13 cellular contexts compared by ENCODE assay signal in genomic region chr2:19574788-19575260, GRCh38.
DNase-seq lines count a peak whose midpoint lies in the region; ATAC-seq lines count a peak whose summit lies in the region.
"Had no signal": no experiment of that assay in that cellular context is flagged by ENCODE, and none has a peak within 500 bp of the region (broad histone marks: within the 10 kb centered on the region; RNA-seq: fewer than 3 reads in every experiment).

No MANE protein-coding gene starts in this region.

- H3K36me3 Mint-ChIP-seq in activated T-cell treated with anti-CD3 and anti-CD28 coated beads, Interleukin-2, amount 50 U/mL, for 24 hours (ENCODE audit: low read depth): no peaks in the 10 kb centered on the region
- H3K36me3 Mint-ChIP-seq in activated naive CD8-positive, alpha-beta T cell treated with anti-CD3 and anti-CD28 coated beads for 36 hours: no peaks in the 10 kb centered on the region
- H3K36me3 Mint-ChIP-seq: activated naive CD4-positive, alpha-beta T cell treated with anti-CD3 and anti-CD28 coated beads, Interleukin-2, amount 50 U/mL, for 24 hours had no signal

- H3K9ac ChIP-seq in neuronal stem cell (ENCODE audit: low read depth, low read length, poor library complexity): no peak overlapping the region

- no peak overlapping the region for H2AK5ac ChIP-seq in neuronal stem cell (ENCODE audit: low read depth, low read length)

- no peak overlapping the region for H2BK120ac ChIP-seq in neuronal stem cell (ENCODE audit: low read depth, low read length)

- H3K9me3 ChIP-seq in neuronal stem cell (replicated peaks in 1 of 2; ENCODE audit: control insufficient read depth in 2 of 2, insufficient read depth in 1 of 2, low read depth in 1 of 2, low read length in 2 of 2): no peaks in the 10 kb centered on the region
- H3K9me3 ChIP-seq: prostate gland had no signal

- H3K79me1 ChIP-seq in neuronal stem cell (ENCODE audit: low read depth, low read length): no peaks in the 10 kb centered on the region

- no peak overlapping the region for H3K27ac Mint-ChIP-seq in activated T-cell treated with anti-CD3 and anti-CD28 coated beads, Interleukin-2, amount 50 U/mL, for 24 hours
- H3K27ac Mint-ChIP-seq in activated naive CD8-positive, alpha-beta T cell treated with anti-CD3 and anti-CD28 coated beads for 36 hours: no peak overlapping the region
- H3K27ac Mint-ChIP-seq: activated naive CD4-positive, alpha-beta T cell treated with anti-CD3 and anti-CD28 coated beads, Interleukin-2, amount 50 U/mL, for 24 hours had no signal

- H3K4me3 Mint-ChIP-seq in activated T-cell treated with anti-CD3 and anti-CD28 coated beads, Interleukin-2, amount 50 U/mL, for 24 hours: no peak overlapping the region
- no peak overlapping the region for H3K4me3 Mint-ChIP-seq in activated naive CD8-positive, alpha-beta T cell treated with anti-CD3 and anti-CD28 coated beads for 36 hours
- H3K4me3 Mint-ChIP-seq: activated naive CD4-positive, alpha-beta T cell treated with anti-CD3 and anti-CD28 coated beads, Interleukin-2, amount 50 U/mL, for 24 hours had no signal

- WGBS in neuronal stem cell (ENCODE audit: extremely low coverage in 2 of 2, insufficient read length in 2 of 2, insufficient replicate concordance in 1 of 2), 2 donors: no CpG with 5 or more reads among the region's 5 CpGs

- no peaks in the 10 kb centered on the region for H3K36me3 ChIP-seq in neuronal stem cell (replicated peaks in 1 of 2; ENCODE audit: control insufficient read depth in 2 of 2, insufficient read depth in 2 of 2, low read length in 2 of 2)
- H3K36me3 ChIP-seq: prostate gland had no signal

- DNase-seq in Daoy (ENCODE audit: low read depth) (peak; percentile 13), NCI-H510A (lab: John Stamatoyannopoulos, UW) (peak; percentile 32), fibroblast of peridontal ligament (ENCODE audit: extremely low read depth) (peak; percentile 95), neuronal stem cell (ENCODE audit: low spot score) (peak; percentile 4), GF-D8 (lab: John Stamatoyannopoulos, UW) (no peak)
- no peak for DNase-seq in activated T-cell treated with anti-CD3 and anti-CD28 coated beads, Interleukin-2, amount 50 U/mL, for 24 hours
- DNase-seq in activated naive CD8-positive, alpha-beta T cell treated with anti-CD3 and anti-CD28 coated beads for 36 hours: no peak
- DNase-seq: hypothalamus, NCI-H446 had no signal

- no peak overlapping the region for H3K4me2 ChIP-seq in neuronal stem cell (ENCODE audit: insufficient read depth, low read length, poor library complexity, severe bottlenecking)

- no peak overlapping the region for H4K8ac ChIP-seq in neuronal stem cell (ENCODE audit: low read depth, low read length)

- no peaks in the 10 kb centered on the region for H3K4me1 Mint-ChIP-seq in activated T-cell treated with anti-CD3 and anti-CD28 coated beads, Interleukin-2, amount 50 U/mL, for 24 hours (ENCODE audit: low read depth)
- no peaks in the 10 kb centered on the region for H3K4me1 Mint-ChIP-seq in activated naive CD8-positive, alpha-beta T cell treated with anti-CD3 and anti-CD28 coated beads for 36 hours
- H3K4me1 Mint-ChIP-seq: activated naive CD4-positive, alpha-beta T cell treated with anti-CD3 and anti-CD28 coated beads, Interleukin-2, amount 50 U/mL, for 24 hours had no signal

- H3K4me3 ChIP-seq in neuronal stem cell (ENCODE audit: low read length in 2 of 2): no peak overlapping the region
- H3K4me3 ChIP-seq: prostate gland had no signal

- H3K27me3 ChIP-seq in neuronal stem cell (ENCODE audit: control insufficient read depth in 3 of 3, insufficient read depth in 3 of 3, low read depth in 1 of 3, low read length in 3 of 3): no peaks in the 10 kb centered on the region

- no peak overlapping the region for H2BK15ac ChIP-seq in neuronal stem cell (ENCODE audit: low read length)

- H3K9me3 Mint-ChIP-seq in activated T-cell treated with anti-CD3 and anti-CD28 coated beads, Interleukin-2, amount 50 U/mL, for 24 hours: no peaks in the 10 kb centered on the region
- H3K9me3 Mint-ChIP-seq in activated naive CD8-positive, alpha-beta T cell treated with anti-CD3 and anti-CD28 coated beads for 36 hours: no peaks in the 10 kb centered on the region
- H3K9me3 Mint-ChIP-seq: activated naive CD4-positive, alpha-beta T cell treated with anti-CD3 and anti-CD28 coated beads, Interleukin-2, amount 50 U/mL, for 24 hours had no signal

- H3K4me1 ChIP-seq in neuronal stem cell (ENCODE audit: control insufficient read depth in 2 of 2, insufficient read depth in 1 of 2, low read depth in 1 of 2, low read length in 2 of 2): no peaks in the 10 kb centered on the region
- H3K4me1 ChIP-seq: prostate gland had no signal

- H3K23ac ChIP-seq in neuronal stem cell (ENCODE audit: low read depth, low read length, poor library complexity): no peak overlapping the region

- no peak for ATAC-seq in GM18867 (IDR thresholded peaks at IDR 0.05; ENCODE audit: unreplicated experiment)

- peaks cover 16% of the 10 kb centered on the region for H3K27me3 Mint-ChIP-seq in activated T-cell treated with anti-CD3 and anti-CD28 coated beads, Interleukin-2, amount 50 U/mL, for 24 hours
- H3K27me3 Mint-ChIP-seq in activated naive CD8-positive, alpha-beta T cell treated with anti-CD3 and anti-CD28 coated beads for 36 hours: peaks cover 44% of the 10 kb centered on the region

- no peak overlapping the region for H3K4ac ChIP-seq in neuronal stem cell (ENCODE audit: low read length)

- no peak overlapping the region for H3K14ac ChIP-seq in neuronal stem cell (ENCODE audit: low read length)

- no peak overlapping the region for H2BK5ac ChIP-seq in neuronal stem cell (ENCODE audit: low read length)

- no peak overlapping the region for H3K27ac ChIP-seq in neuronal stem cell (replicated peaks; ENCODE audit: low read length)
- H3K27ac ChIP-seq: prostate gland, VCaP had no signal

- H3K18ac ChIP-seq in neuronal stem cell (ENCODE audit: low read length): no peak overlapping the region

- peak overlapping the region; percentile 68 for H4K91ac ChIP-seq in neuronal stem cell (ENCODE audit: low read depth, low read length, poor library complexity)

- H2BK12ac ChIP-seq in neuronal stem cell (ENCODE audit: low read length): no peak overlapping the region

- H2AFZ ChIP-seq in neuronal stem cell (ENCODE audit: low read length): no peak overlapping the region

Comparison
In these comparisons a context has a peak if more than half of its experiments do, and no peak if none do; other contexts are left out.
1. DNase-seq: peak in Daoy (single experiment), NCI-H510A (single experiment), fibroblast of peridontal ligament (single experiment) and neuronal stem cell (single experiment); none in activated T-cell treated with anti-CD3 and anti-CD28 coated beads, Interleukin-2, amount 50 U/mL, for 24 hours (single experiment), GF-D8 (single experiment) and activated naive CD8-positive, alpha-beta T cell treated with anti-CD3 and anti-CD28 coated beads for 36 hours (single experiment).